Comparison of ENCODE assay signal across 23 cellular contexts in genomic region chr3:159773706-159774105, GRCh38.
"Had no signal": no experiment of that assay in that cellular context is flagged by ENCODE, and none has a peak within 500 bp of the region (broad histone marks: within the 10 kb centered on the region; RNA-seq: fewer than 3 reads in every experiment).

No MANE protein-coding gene starts in this region.

- H3K27ac Mint-ChIP-seq: activated CD4-positive, alpha-beta memory T cell treated with anti-CD3 and anti-CD28 coated beads, Interleukin-2, amount 10 ng/mL, durations not matched to agents 7 days and 5 days; activated CD4-positive, alpha-beta T cell treated with anti-CD3 and anti-CD28 coated beads, Interleukin-2, amount 10 ng/mL, durations not matched to agents 24 days and 14 days; activated naive CD4-positive, alpha-beta T cell treated with anti-CD3 and anti-CD28 coated beads for 36 hours; activated naive CD8-positive, alpha-beta T cell treated with anti-CD3 and anti-CD28 coated beads, Interleukin-2, amount 10 ng/mL, durations not matched to agents 7 days and 5 days; activated T-cell treated with anti-CD3 and anti-CD28 coated beads, Interleukin-2, amount 50 U/mL, for 72 hours; memory B cell; naive thymus-derived CD4-positive, alpha-beta T cell; T-cell; T-helper 2 cell treated with Interferon-gamma antibody and Interleukin-4, amounts not matched to agents 5 μg/mL and 100 μg/mL, for 36 hours had no signal

- DNase-seq: activated CD4-positive, alpha-beta memory T cell treated with anti-CD3 and anti-CD28 coated beads, Interleukin-2, amount 10 ng/mL, durations not matched to agents 7 days and 5 days; activated CD4-positive, alpha-beta T cell treated with anti-CD3 and anti-CD28 coated beads, Interleukin-2, amount 10 ng/mL, durations not matched to agents 24 days and 14 days; activated effector memory CD4-positive, alpha-beta T cell treated with Interleukin-2 at 50 U/mL for 16 hours; activated naive CD4-positive, alpha-beta T cell treated with anti-CD3 and anti-CD28 coated beads for 36 hours; activated naive CD8-positive, alpha-beta T cell treated with anti-CD3 and anti-CD28 coated beads, Interleukin-2, amount 10 ng/mL, durations not matched to agents 7 days and 5 days; activated T-cell treated with anti-CD3 and anti-CD28 coated beads, Interleukin-2, amount 50 U/mL, for 72 hours; amniotic stem cell; cortex of kidney; foreskin keratinocyte; hypothalamus; left ventricle myocardium superior; naive thymus-derived CD4-positive, alpha-beta T cell; stimulated activated CD4-positive, alpha-beta T cell treated with anti-CD3 and anti-CD28 coated beads, Interleukin-12 subunit alpha, Interleukin-12 subunit beta, amount 100 ng/mL, for 4 hours; stimulated activated CD4-positive, alpha-beta T cell treated with anti-CD3 and anti-CD28 coated beads, Interleukin-4, amount 100 ng/mL, for 4 hours; stimulated activated naive CD8-positive, alpha-beta T cell treated with anti-CD3 and anti-CD28 coated beads, Interleukin-15, Interleukin-2, amounts not matched to agents 100 U/mL and 50 U/mL, for 24 hours; T-cell; trophoblast cell had no signal

- H3K4me3 Mint-ChIP-seq: activated CD4-positive, alpha-beta memory T cell treated with anti-CD3 and anti-CD28 coated beads, Interleukin-2, amount 10 ng/mL, durations not matched to agents 7 days and 5 days; activated CD4-positive, alpha-beta T cell treated with anti-CD3 and anti-CD28 coated beads, Interleukin-2, amount 10 ng/mL, durations not matched to agents 24 days and 14 days; activated naive CD4-positive, alpha-beta T cell treated with anti-CD3 and anti-CD28 coated beads for 36 hours; activated naive CD8-positive, alpha-beta T cell treated with anti-CD3 and anti-CD28 coated beads, Interleukin-2, amount 10 ng/mL, durations not matched to agents 7 days and 5 days; activated T-cell treated with anti-CD3 and anti-CD28 coated beads, Interleukin-2, amount 50 U/mL, for 72 hours; memory B cell; naive thymus-derived CD4-positive, alpha-beta T cell; neural crest cell; T-cell; T-helper 2 cell treated with Interferon-gamma antibody and Interleukin-4, amounts not matched to agents 5 μg/mL and 100 μg/mL, for 36 hours had no signal

- H3K4me1 Mint-ChIP-seq: activated CD4-positive, alpha-beta memory T cell treated with anti-CD3 and anti-CD28 coated beads, Interleukin-2, amount 10 ng/mL, durations not matched to agents 7 days and 5 days; activated CD4-positive, alpha-beta T cell treated with anti-CD3 and anti-CD28 coated beads, Interleukin-2, amount 10 ng/mL, durations not matched to agents 24 days and 14 days; activated naive CD8-positive, alpha-beta T cell treated with anti-CD3 and anti-CD28 coated beads, Interleukin-2, amount 10 ng/mL, durations not matched to agents 7 days and 5 days; memory B cell; naive thymus-derived CD4-positive, alpha-beta T cell; T-cell had no signal

- H3K27me3 ChIP-seq: foreskin keratinocyte, vagina had no signal

- H3K27ac ChIP-seq: foreskin keratinocyte, vagina, VCaP had no signal

- H3K4me3 ChIP-seq: vagina had no signal

- H3K36me3 ChIP-seq: vagina had no signal

- H3K9me3 ChIP-seq: vagina had no signal

- H3K36me3 Mint-ChIP-seq: activated naive CD8-positive, alpha-beta T cell treated with anti-CD3 and anti-CD28 coated beads, Interleukin-2, amount 10 ng/mL, durations not matched to agents 7 days and 5 days; memory B cell; naive thymus-derived CD4-positive, alpha-beta T cell; T-cell had no signal

- H3K9me3 Mint-ChIP-seq: activated CD4-positive, alpha-beta memory T cell treated with anti-CD3 and anti-CD28 coated beads, Interleukin-2, amount 10 ng/mL, durations not matched to agents 7 days and 5 days; activated CD4-positive, alpha-beta T cell treated with anti-CD3 and anti-CD28 coated beads, Interleukin-2, amount 10 ng/mL, durations not matched to agents 24 days and 14 days; activated naive CD4-positive, alpha-beta T cell treated with anti-CD3 and anti-CD28 coated beads for 36 hours; activated naive CD8-positive, alpha-beta T cell treated with anti-CD3 and anti-CD28 coated beads, Interleukin-2, amount 10 ng/mL, durations not matched to agents 7 days and 5 days; activated T-cell treated with anti-CD3 and anti-CD28 coated beads, Interleukin-2, amount 50 U/mL, for 72 hours; memory B cell; naive thymus-derived CD4-positive, alpha-beta T cell; neural crest cell; T-cell; T-helper 2 cell treated with Interferon-gamma antibody and Interleukin-4, amounts not matched to agents 5 μg/mL and 100 μg/mL, for 36 hours had no signal

- ATAC-seq: activated CD4-positive, CD25-positive, alpha-beta regulatory T cell treated with anti-CD3 and anti-CD28 coated beads, Interleukin-2, amount 50 U/mL, for 24 hours; activated T-cell treated with anti-CD3 and anti-CD28 coated beads, Interleukin-2, amount 50 U/mL, for 72 hours; foreskin keratinocyte; left ventricle myocardium superior; naive thymus-derived CD4-positive, alpha-beta T cell; stimulated activated naive CD8-positive, alpha-beta T cell treated with anti-CD3 and anti-CD28 coated beads, Interleukin-15, Interleukin-2, amounts not matched to agents 100 U/mL and 50 U/mL, for 24 hours; T-cell had no signal
